16 cellular contexts compared by ENCODE assay signal in genomic region chr2:2707111-2708035, GRCh38.
DNase-seq lines count a peak whose midpoint lies in the region; ATAC-seq and TF ChIP-seq lines count a peak whose summit lies in the region.
"Had no signal": no experiment of that assay in that cellular context is flagged by ENCODE, and none has a peak within 500 bp of the region (broad histone marks: within the 10 kb centered on the region; RNA-seq: fewer than 3 reads in every experiment).

No MANE protein-coding gene starts in this region.

- H3K4me3 Mint-ChIP-seq in brain, result peak overlapping the region; percentile 15 to 60 (median 39)
- H3K4me3 Mint-ChIP-seq in activated T-cell treated with anti-CD3 and anti-CD28 coated beads, Interleukin-2, amount 50 U/mL, for 24 hours, result no peak overlapping the region
- H3K4me3 Mint-ChIP-seq: activated CD4-positive, alpha-beta T cell treated with anti-CD3 and anti-CD28 coated beads for 36 hours; B cell; central memory CD8-positive, alpha-beta T cell; nephron progenitor cell; stimulated activated naive B cell treated with anti-CD40 and anti-IgM and Interleukin-4, amounts not matched to agents 10 μg/mL and 1 μg/mL and 100 μg/mL, for 72 hours had no signal

- H3K4me3 ChIP-seq in NB4 (ENCODE audit: low read depth, low read length), result no peak overlapping the region

- ATAC-seq in GM19035 (IDR thresholded peaks at IDR 0.05; ENCODE audit: unreplicated experiment), result peak; percentile 73
- no peak for ATAC-seq in HG03571 (IDR thresholded peaks at IDR 0.05; ENCODE audit: unreplicated experiment)
- no peak for ATAC-seq in GM18505 (IDR thresholded peaks at IDR 0.05; ENCODE audit: unreplicated experiment)
- ATAC-seq: activated CD4-positive, alpha-beta T cell treated with anti-CD3 and anti-CD28 coated beads for 36 hours; stimulated activated naive B cell treated with anti-CD40 and anti-IgM and Interleukin-4, amounts not matched to agents 10 μg/mL and 1 μg/mL and 100 μg/mL, for 72 hours had no signal

- peak overlapping the region; percentile 58 to 97 (median 88) for H3K27ac Mint-ChIP-seq in brain
- no peak overlapping the region for H3K27ac Mint-ChIP-seq in activated T-cell treated with anti-CD3 and anti-CD28 coated beads, Interleukin-2, amount 50 U/mL, for 24 hours
- H3K27ac Mint-ChIP-seq: activated CD4-positive, alpha-beta T cell treated with anti-CD3 and anti-CD28 coated beads for 36 hours; B cell; stimulated activated naive B cell treated with anti-CD40 and anti-IgM and Interleukin-4, amounts not matched to agents 10 μg/mL and 1 μg/mL and 100 μg/mL, for 72 hours had no signal

- TF ChIP-seq CTCF in NB4 (IDR thresholded peaks at IDR 0.05; ENCODE audit: low read depth, low read length), result no peak
- TF ChIP-seq CTCF in brain (conservative IDR thresholded peaks at IDR 0.05), result no peak

- no peaks in the 10 kb centered on the region for H3K9me3 Mint-ChIP-seq in brain
- no peaks in the 10 kb centered on the region for H3K9me3 Mint-ChIP-seq in activated T-cell treated with anti-CD3 and anti-CD28 coated beads, Interleukin-2, amount 50 U/mL, for 24 hours
- H3K9me3 Mint-ChIP-seq: nephron progenitor cell; stimulated activated naive B cell treated with anti-CD40 and anti-IgM and Interleukin-4, amounts not matched to agents 10 μg/mL and 1 μg/mL and 100 μg/mL, for 72 hours had no signal

- intact Hi-C loops in posterior cingulate gyrus (cut with DNase I), result no loop called here

- H3K27me3 Mint-ChIP-seq in brain, result peaks cover 11% of the 10 kb centered on the region
- no peaks in the 10 kb centered on the region for H3K27me3 Mint-ChIP-seq in activated T-cell treated with anti-CD3 and anti-CD28 coated beads, Interleukin-2, amount 50 U/mL, for 24 hours
- H3K27me3 Mint-ChIP-seq: activated CD4-positive, alpha-beta T cell treated with anti-CD3 and anti-CD28 coated beads for 36 hours; stimulated activated naive B cell treated with anti-CD40 and anti-IgM and Interleukin-4, amounts not matched to agents 10 μg/mL and 1 μg/mL and 100 μg/mL, for 72 hours had no signal

- H3K36me3 Mint-ChIP-seq in brain, result no peaks in the 10 kb centered on the region
- no peaks in the 10 kb centered on the region for H3K36me3 Mint-ChIP-seq in activated T-cell treated with anti-CD3 and anti-CD28 coated beads, Interleukin-2, amount 50 U/mL, for 24 hours (ENCODE audit: low read depth)
- H3K36me3 Mint-ChIP-seq: stimulated activated naive B cell treated with anti-CD40 and anti-IgM and Interleukin-4, amounts not matched to agents 10 μg/mL and 1 μg/mL and 100 μg/mL, for 72 hours had no signal

- peak; percentile 19 for DNase-seq in NB4 (ENCODE audit: low read depth)
- peak in 8 of 10 donors; percentile 32 to 92 (median 40) for DNase-seq in posterior cingulate gyrus
- no peak for DNase-seq in activated T-cell treated with anti-CD3 and anti-CD28 coated beads, Interleukin-2, amount 50 U/mL, for 24 hours
- DNase-seq in NCI-H1436 treated with DMSO at 0.1 percent for 48 hours (lab: John Stamatoyannopoulos, UW), result no peak
- DNase-seq: activated CD4-positive, alpha-beta T cell treated with anti-CD3 and anti-CD28 coated beads for 36 hours; NCI-H1436; nephron progenitor cell; Right ventricle myocardium superior; stimulated activated naive B cell treated with anti-CD40 and anti-IgM and Interleukin-4, amounts not matched to agents 10 μg/mL and 1 μg/mL and 100 μg/mL, for 72 hours; T-helper 9 cell had no signal

- H3K4me1 Mint-ChIP-seq in brain, result peaks cover 81% of the 10 kb centered on the region
- H3K4me1 Mint-ChIP-seq in activated T-cell treated with anti-CD3 and anti-CD28 coated beads, Interleukin-2, amount 50 U/mL, for 24 hours (ENCODE audit: low read depth), result peaks cover 5% of the 10 kb centered on the region
- H3K4me1 Mint-ChIP-seq: central memory CD8-positive, alpha-beta T cell; stimulated activated naive B cell treated with anti-CD40 and anti-IgM and Interleukin-4, amounts not matched to agents 10 μg/mL and 1 μg/mL and 100 μg/mL, for 72 hours had no signal

- no peak for TF ChIP-seq POLR2A in NB4 (IDR thresholded peaks at IDR 0.05; ENCODE audit: extremely low read depth, insufficient read length)
- no peak for TF ChIP-seq POLR2A in GM18505 (IDR thresholded peaks at IDR 0.05; ENCODE audit: borderline replicate concordance, extremely low read depth, insufficient read depth, insufficient read length)

Comparison
In these comparisons a context has a peak if more than half of its experiments do, and no peak if none do; other contexts are left out.
1. DNase-seq: peak in NB4 (single experiment) and posterior cingulate gyrus (8 of 10); none in activated T-cell treated with anti-CD3 and anti-CD28 coated beads, Interleukin-2, amount 50 U/mL, for 24 hours (single experiment) and NCI-H1436 treated with DMSO at 0.1 percent for 48 hours (single experiment).